1 cellular context compared by ENCODE assay signal in the genomic region with DNA sequence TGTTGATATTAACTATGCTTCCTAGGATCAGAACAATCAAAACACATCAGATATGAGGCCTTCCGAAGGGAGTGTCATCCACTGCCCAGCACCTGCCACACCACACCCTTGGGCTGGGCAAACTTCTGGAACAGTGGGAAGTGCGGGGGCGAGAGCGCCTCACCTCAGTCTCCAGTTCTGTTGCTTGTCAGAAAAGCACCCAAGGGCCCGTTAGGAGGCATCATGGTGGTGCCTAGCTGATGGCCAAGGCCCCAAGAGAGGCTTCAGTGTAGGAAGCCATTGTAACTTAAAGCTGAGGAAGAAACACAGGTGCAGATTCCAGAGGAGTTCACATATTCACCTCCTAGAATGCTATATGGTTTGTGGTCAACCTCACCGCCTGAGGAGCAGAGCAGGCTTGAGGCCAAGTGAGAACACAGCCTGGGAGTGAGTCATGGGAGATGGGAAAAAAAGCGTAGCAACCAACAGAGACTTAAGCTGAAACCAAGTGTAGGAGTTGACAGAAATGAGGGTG.
TF ChIP-seq lines count a peak whose summit lies in the region.

No MANE protein-coding gene starts in this region.

TF ChIP-seq in GM23338, 12 proteins besides CTCF, POLR2A, EP300 and RAD21 (continued from another document):
- TF ChIP-seq, protein P1, sequence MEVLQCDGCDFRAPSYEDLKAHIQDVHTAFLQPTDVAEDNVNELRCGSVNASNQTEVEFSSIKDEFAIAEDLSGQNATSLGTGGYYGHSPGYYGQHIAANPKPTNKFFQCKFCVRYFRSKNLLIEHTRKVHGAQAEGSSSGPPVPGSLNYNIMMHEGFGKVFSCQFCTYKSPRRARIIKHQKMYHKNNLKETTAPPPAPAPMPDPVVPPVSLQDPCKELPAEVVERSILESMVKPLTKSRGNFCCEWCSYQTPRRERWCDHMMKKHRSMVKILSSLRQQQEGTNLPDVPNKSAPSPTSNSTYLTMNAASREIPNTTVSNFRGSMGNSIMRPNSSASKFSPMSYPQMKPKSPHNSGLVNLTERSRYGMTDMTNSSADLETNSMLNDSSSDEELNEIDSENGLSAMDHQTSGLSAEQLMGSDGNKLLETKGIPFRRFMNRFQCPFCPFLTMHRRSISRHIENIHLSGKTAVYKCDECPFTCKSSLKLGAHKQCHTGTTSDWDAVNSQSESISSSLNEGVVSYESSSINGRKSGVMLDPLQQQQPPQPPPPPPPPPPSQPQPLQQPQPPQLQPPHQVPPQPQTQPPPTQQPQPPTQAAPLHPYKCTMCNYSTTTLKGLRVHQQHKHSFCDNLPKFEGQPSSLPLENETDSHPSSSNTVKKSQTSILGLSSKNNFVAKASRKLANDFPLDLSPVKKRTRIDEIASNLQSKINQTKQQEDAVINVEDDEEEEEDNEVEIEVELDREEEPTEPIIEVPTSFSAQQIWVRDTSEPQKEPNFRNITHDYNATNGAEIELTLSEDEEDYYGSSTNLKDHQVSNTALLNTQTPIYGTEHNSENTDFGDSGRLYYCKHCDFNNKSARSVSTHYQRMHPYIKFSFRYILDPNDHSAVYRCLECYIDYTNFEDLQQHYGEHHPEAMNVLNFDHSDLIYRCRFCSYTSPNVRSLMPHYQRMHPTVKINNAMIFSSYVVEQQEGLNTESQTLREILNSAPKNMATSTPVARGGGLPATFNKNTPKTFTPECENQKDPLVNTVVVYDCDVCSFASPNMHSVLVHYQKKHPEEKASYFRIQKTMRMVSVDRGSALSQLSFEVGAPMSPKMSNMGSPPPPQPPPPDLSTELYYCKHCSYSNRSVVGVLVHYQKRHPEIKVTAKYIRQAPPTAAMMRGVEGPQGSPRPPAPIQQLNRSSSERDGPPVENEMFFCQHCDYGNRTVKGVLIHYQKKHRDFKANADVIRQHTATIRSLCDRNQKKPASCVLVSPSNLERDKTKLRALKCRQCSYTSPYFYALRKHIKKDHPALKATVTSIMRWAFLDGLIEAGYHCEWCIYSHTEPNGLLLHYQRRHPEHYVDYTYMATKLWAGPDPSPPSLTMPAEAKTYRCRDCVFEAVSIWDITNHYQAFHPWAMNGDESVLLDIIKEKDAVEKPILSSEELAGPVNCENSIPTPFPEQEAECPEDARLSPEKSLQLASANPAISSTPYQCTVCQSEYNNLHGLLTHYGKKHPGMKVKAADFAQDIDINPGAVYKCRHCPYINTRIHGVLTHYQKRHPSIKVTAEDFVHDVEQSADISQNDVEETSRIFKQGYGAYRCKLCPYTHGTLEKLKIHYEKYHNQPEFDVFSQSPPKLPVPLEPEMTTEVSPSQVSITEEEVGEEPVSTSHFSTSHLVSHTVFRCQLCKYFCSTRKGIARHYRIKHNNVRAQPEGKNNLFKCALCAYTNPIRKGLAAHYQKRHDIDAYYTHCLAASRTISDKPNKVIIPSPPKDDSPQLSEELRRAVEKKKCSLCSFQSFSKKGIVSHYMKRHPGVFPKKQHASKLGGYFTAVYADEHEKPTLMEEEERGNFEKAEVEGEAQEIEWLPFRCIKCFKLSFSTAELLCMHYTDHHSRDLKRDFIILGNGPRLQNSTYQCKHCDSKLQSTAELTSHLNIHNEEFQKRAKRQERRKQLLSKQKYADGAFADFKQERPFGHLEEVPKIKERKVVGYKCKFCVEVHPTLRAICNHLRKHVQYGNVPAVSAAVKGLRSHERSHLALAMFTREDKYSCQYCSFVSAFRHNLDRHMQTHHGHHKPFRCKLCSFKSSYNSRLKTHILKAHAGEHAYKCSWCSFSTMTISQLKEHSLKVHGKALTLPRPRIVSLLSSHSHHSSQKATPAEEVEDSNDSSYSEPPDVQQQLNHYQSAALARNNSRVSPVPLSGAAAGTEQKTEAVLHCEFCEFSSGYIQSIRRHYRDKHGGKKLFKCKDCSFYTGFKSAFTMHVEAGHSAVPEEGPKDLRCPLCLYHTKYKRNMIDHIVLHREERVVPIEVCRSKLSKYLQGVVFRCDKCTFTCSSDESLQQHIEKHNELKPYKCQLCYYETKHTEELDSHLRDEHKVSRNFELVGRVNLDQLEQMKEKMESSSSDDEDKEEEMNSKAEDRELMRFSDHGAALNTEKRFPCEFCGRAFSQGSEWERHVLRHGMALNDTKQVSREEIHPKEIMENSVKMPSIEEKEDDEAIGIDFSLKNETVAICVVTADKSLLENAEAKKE (CRISPR knock-in tag; IDR thresholded peaks at IDR 0.05), result no peak
- TF ChIP-seq ZNF331 (CRISPR knock-in tag; IDR thresholded peaks at IDR 0.05; ENCODE audit: low read depth) (no peak), POLR2AphosphoS5 (IDR thresholded peaks at IDR 0.05; ENCODE audit: low read depth) (no peak), ETS1 (IDR thresholded peaks at IDR 0.05) (no peak), NANOG (IDR thresholded peaks at IDR 0.05; ENCODE audit: borderline replicate concordance) (no peak), ZNF114 (CRISPR knock-in tag; IDR thresholded peaks at IDR 0.05) (no peak), EZH2 (IDR thresholded peaks at IDR 0.05; ENCODE audit: low read depth, unreplicated experiment) (no peak), CREB1 (CRISPR knock-in tag; IDR thresholded peaks at IDR 0.05; ENCODE audit: low read depth) (no peak), JUNB (IDR thresholded peaks at IDR 0.05; ENCODE audit: unreplicated experiment) (no peak)
